Comparison of ENCODE assay signal across 1 cellular context in the genomic region with DNA sequence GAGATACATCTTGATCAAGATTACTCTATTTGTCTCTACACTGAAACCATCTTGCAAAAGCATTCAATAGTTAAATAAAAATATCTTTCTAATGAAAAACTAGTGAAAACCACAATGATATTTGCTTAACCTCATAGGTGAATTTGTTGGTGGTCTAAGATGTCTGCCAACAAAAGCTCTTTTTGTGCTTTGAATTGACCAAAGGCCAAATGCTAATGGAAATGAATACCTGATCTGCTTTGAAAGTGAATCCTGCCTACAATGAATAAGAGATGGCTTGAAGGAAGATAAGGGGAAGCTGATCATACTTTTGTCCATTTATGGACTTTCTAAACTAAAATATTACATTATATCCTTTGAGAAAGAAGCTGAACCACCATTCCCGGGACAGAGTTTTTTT.
TF ChIP-seq lines count a peak whose summit lies in the region.

No MANE protein-coding gene starts in this region.

TF ChIP-seq in HepG2, 621 proteins besides CTCF, POLR2A, EP300 and RAD21 (continued from another document):
- TF ChIP-seq MED8 (CRISPR knock-in tag; IDR thresholded peaks at IDR 0.05; ENCODE audit: insufficient replicate concordance): no peak
- TF ChIP-seq RBM22 (optimal IDR thresholded peaks at IDR 0.05; ENCODE audit: low read length): no peak
- TF ChIP-seq ZNF292 (CRISPR knock-in tag; IDR thresholded peaks at IDR 0.05; ENCODE audit: borderline replicate concordance, low read depth): no peak
